ENCODE assay signal across 29 cellular contexts in genomic region chr18:70256184-70256583, GRCh38.
"Had no signal": no experiment of that assay in that cellular context is flagged by ENCODE, and none has a peak within 500 bp of the region (broad histone marks: within the 10 kb centered on the region; RNA-seq: fewer than 3 reads in every experiment).

No MANE protein-coding gene starts in this region.

- H3K36me3 ChIP-seq: esophagus muscularis mucosa, gastroesophageal sphincter, heart right ventricle had no signal

- H3K36me3 Mint-ChIP-seq: activated naive CD8-positive, alpha-beta T cell had no signal

- H3K4me1 ChIP-seq: body of pancreas, esophagus muscularis mucosa, foreskin keratinocyte, gastroesophageal sphincter, heart right ventricle had no signal

- H3K4me3 Mint-ChIP-seq: activated CD8-positive, alpha-beta T cell treated with anti-CD3 and anti-CD28 coated beads for 36 hours; activated naive CD8-positive, alpha-beta T cell; activated T-cell treated with anti-CD3 and anti-CD28 coated beads, Interleukin-2, amount 50 U/mL, for 4 hours; activated T-helper 17 cell treated with anti-CD3 and anti-CD28 coated beads, Interleukin-2, amount 50 U/mL, for 72 hours; effector memory CD8-positive, alpha-beta T cell had no signal

- FAIRE-seq: colon had no signal

- H3K9me3 ChIP-seq: body of pancreas, esophagus muscularis mucosa, gastroesophageal sphincter, heart right ventricle had no signal

- H3K27ac Mint-ChIP-seq: activated CD8-positive, alpha-beta T cell treated with anti-CD3 and anti-CD28 coated beads for 36 hours; activated naive CD8-positive, alpha-beta T cell; activated T-helper 17 cell treated with anti-CD3 and anti-CD28 coated beads, Interleukin-2, amount 50 U/mL, for 72 hours; effector memory CD8-positive, alpha-beta T cell had no signal

- ATAC-seq: activated CD8-positive, alpha-beta T cell treated with anti-CD3 and anti-CD28 coated beads for 36 hours; activated T-cell treated with anti-CD3 and anti-CD28 coated beads, Interleukin-2, amount 50 U/mL, for 4 hours; activated T-helper 17 cell treated with anti-CD3 and anti-CD28 coated beads, Interleukin-2, amount 50 U/mL, for 72 hours; body of pancreas; effector memory CD8-positive, alpha-beta T cell; foreskin keratinocyte had no signal

- H3K4me3 ChIP-seq: body of pancreas, esophagus muscularis mucosa, gastroesophageal sphincter, heart right ventricle had no signal

- DNase-seq: activated CD4-positive, alpha-beta T cell treated with anti-CD3 and anti-CD28 coated beads for 4 hours; activated CD4-positive, alpha-beta T cell treated with anti-CD3 and anti-CD28 coated beads, Interleukin-2, amount 50 U/mL, for 1 hour; activated CD4-positive, alpha-beta T cell treated with anti-CD3 and anti-CD28 coated beads, Interleukin-2, amount 50 U/mL, for 48 hours; activated CD4-positive, CD25-positive, alpha-beta regulatory T cell; activated CD4-positive, CD25-positive, alpha-beta regulatory T cell treated with anti-CD3 and anti-CD28 coated beads, Interleukin-2, amount 50 U/mL, for 72 hours; activated CD8-positive, alpha-beta memory T cell treated with anti-CD3 and anti-CD28 coated beads for 24 hours; activated CD8-positive, alpha-beta T cell treated with anti-CD3 and anti-CD28 coated beads for 36 hours; activated effector memory CD4-positive, alpha-beta T cell treated with Interleukin-2 at 50 U/mL for 16 hours; activated gamma-delta T cell treated with Interleukin-2 at 50 U/mL for 16 hours; activated naive CD4-positive, alpha-beta T cell treated with anti-CD3 and anti-CD28 coated beads, Interleukin-2, amount 50 U/mL, for 16 hours; activated naive CD4-positive, alpha-beta T cell treated with Interleukin-2 at 50 U/mL for 16 hours; activated T-cell treated with anti-CD3 and anti-CD28 coated beads, Interleukin-2, amount 50 U/mL, for 4 hours; amniotic stem cell; aorta; body of pancreas; caudate nucleus; cortex of kidney; dermis blood vessel endothelial cell; effector CD4-positive, alpha-beta T cell; effector memory CD8-positive, alpha-beta T cell; erythroblast; foreskin keratinocyte; heart right ventricle; T-helper 2 cell had no signal

- H3K27ac ChIP-seq: body of pancreas, esophagus muscularis mucosa, foreskin keratinocyte, gastroesophageal sphincter, heart right ventricle had no signal

- H3K4me1 Mint-ChIP-seq: activated T-helper 17 cell treated with anti-CD3 and anti-CD28 coated beads, Interleukin-2, amount 50 U/mL, for 72 hours had no signal

- H3K9me3 Mint-ChIP-seq: activated CD8-positive, alpha-beta T cell treated with anti-CD3 and anti-CD28 coated beads for 36 hours; activated T-cell treated with anti-CD3 and anti-CD28 coated beads, Interleukin-2, amount 50 U/mL, for 4 hours; activated T-helper 17 cell treated with anti-CD3 and anti-CD28 coated beads, Interleukin-2, amount 50 U/mL, for 72 hours; effector memory CD8-positive, alpha-beta T cell had no signal

- H3K27me3 ChIP-seq: body of pancreas, esophagus muscularis mucosa, gastroesophageal sphincter, heart right ventricle had no signal
